10 cellular contexts compared by ENCODE assay signal in genomic region chrX:143634701-143635442, GRCh38. TPM values are rescaled to one million over a fixed set of nuclear protein-coding genes. Genes with fewer than 3 reads are reported as not detected.
DNase-seq lines count a peak whose midpoint lies in the region; ATAC-seq and TF ChIP-seq lines count a peak whose summit lies in the region.
"Had no signal": no experiment of that assay in that cellular context is flagged by ENCODE, and none has a peak within 500 bp of the region (broad histone marks: within the 10 kb centered on the region; RNA-seq: fewer than 3 reads in every experiment).

No MANE protein-coding gene starts in this region.

- H3K36me3 ChIP-seq in adipocyte (ENCODE audit: control insufficient read depth, insufficient read depth, low read length, severe bottlenecking), result no peaks in the 10 kb centered on the region
- no peaks in the 10 kb centered on the region for H3K36me3 ChIP-seq in hepatocyte (replicated peaks; ENCODE audit: insufficient read depth, low read depth)
- no peaks in the 10 kb centered on the region for H3K36me3 ChIP-seq in psoas muscle (ENCODE audit: insufficient read depth in 1 of 2, low read depth in 1 of 2)

- no peak for TF ChIP-seq CTCF in hepatocyte (IDR thresholded peaks at IDR 0.05; ENCODE audit: poor library complexity)
- TF ChIP-seq CTCF in psoas muscle (IDR thresholded peaks at IDR 0.05), result no peak
- TF ChIP-seq CTCF in GM13976 (IDR thresholded peaks at IDR 0.05; ENCODE audit: borderline replicate concordance, control extremely low read depth, extremely low read depth, insufficient read depth, missing control alignments), result no peak

- no peaks in the 10 kb centered on the region for H4K20me1 ChIP-seq in hepatocyte (ENCODE audit: insufficient read depth, poor library complexity, severe bottlenecking)

- H3K9me3 ChIP-seq in adipocyte (ENCODE audit: control insufficient read depth, low read length) (no peaks in the 10 kb centered on the region), hepatocyte (ENCODE audit: low read depth) (no peaks in the 10 kb centered on the region), psoas muscle (no peaks in the 10 kb centered on the region)

- peak overlapping the region; percentile 40 for H2AFZ ChIP-seq in hepatocyte

- peaks cover 5% of the 10 kb centered on the region for H3K4me1 ChIP-seq in adipocyte (ENCODE audit: control insufficient read depth, insufficient read depth, low read length)
- no peaks in the 10 kb centered on the region for H3K4me1 ChIP-seq in hepatocyte (ENCODE audit: insufficient read depth)
- H3K4me1 ChIP-seq in psoas muscle, result no peaks in the 10 kb centered on the region

- no peaks in the 10 kb centered on the region for H3K79me2 ChIP-seq in hepatocyte

- peak; percentile 56 to 67 (median 65) for ATAC-seq in psoas muscle
- ATAC-seq in HG03280 (IDR thresholded peaks at IDR 0.05; ENCODE audit: unreplicated experiment), result no peak
- ATAC-seq in HG02798 (IDR thresholded peaks at IDR 0.05; ENCODE audit: poor library complexity, unreplicated experiment), result no peak
- ATAC-seq: effector memory CD8-positive, alpha-beta T cell had no signal

- H3K4me3 ChIP-seq in adipocyte (ENCODE audit: low read length) (peak overlapping the region; percentile 76), hepatocyte (peak overlapping the region; percentile 45), psoas muscle (peak overlapping the region; percentile 64)

- intact Hi-C loops in psoas muscle (cut with DNase I), result no loop called here

- peak overlapping the region; percentile 86 for H3K4me2 ChIP-seq in hepatocyte

- peak overlapping the region; percentile 54 for H3K9ac ChIP-seq in adipocyte (ENCODE audit: low read length)

- H3K27ac ChIP-seq in hepatocyte, result no peak overlapping the region
- H3K27ac ChIP-seq in psoas muscle, result peak overlapping the region; percentile 68

- H3K27me3 ChIP-seq in adipocyte (replicated peaks; ENCODE audit: control insufficient read depth, insufficient read depth, low read length) (no peaks in the 10 kb centered on the region), hepatocyte (no peaks in the 10 kb centered on the region), psoas muscle (ENCODE audit: insufficient read depth in 3 of 3, low read length in 2 of 3) (peaks cover 2 to 19% (median 2%) of the 10 kb centered on the region in 3 donors)

- in situ Hi-C loops in GM13976 (cut with MboI; ENCODE audit: low sequenced_read_pairs, unreplicated experiment), result no loop called here

- WGBS in hepatocyte (ENCODE audit: low lambda C conversion rate, missing lambda C conversion rate), result 57% methylated on average over 51 of the region's 66 CpGs
- 2 to 40% (median 2%) methylated on average over 10 to 65 of the region's 66 CpGs for WGBS in psoas muscle, 3 donors

- no peaks in the 10 kb centered on the region for H3K9me2 ChIP-seq in hepatocyte (replicated peaks; ENCODE audit: insufficient read depth)

- peak; percentile 12 for DNase-seq in ELF-1 (ENCODE audit: low read depth, low spot score)
- DNase-seq in adipocyte (ENCODE audit: low read depth), result no peak
- peak; percentile 49 for DNase-seq in hepatocyte (ENCODE audit: low spot score)
- DNase-seq in psoas muscle, result no peak
- no peak for DNase-seq in activated gamma-delta T cell (lab: John Stamatoyannopoulos, UW)
- DNase-seq in GM13976 (ENCODE audit: low spot score), result no peak
- DNase-seq: activated CD4-positive, alpha-beta memory T cell treated with anti-CD3 and anti-CD28 coated beads, Interleukin-2, amount 10 ng/mL, durations not matched to agents 7 days and 5 days; effector memory CD8-positive, alpha-beta T cell had no signal

RNA-seq across cellular contexts. Expression of gene SLITRK4, which starts 1.0 kb away (rescaled TPM):
- total RNA-seq in hepatocyte (15.2 and 17.0 TPM in 2 replicates), psoas muscle (10 to 100 TPM; 12.9 to 39.2 (median 14.3) TPM)
- polyA plus RNA-seq in hepatocyte (6.2 and 11.1 TPM in 2 replicates), psoas muscle (10 to 100 TPM in 1 of 3 donors, 1 to 10 TPM in 1, under 1 TPM in 1; 0.13 to 31.5 (median 8.6) TPM)
- total RNA-seq: activated CD4-positive, alpha-beta memory T cell treated with anti-CD3 and anti-CD28 coated beads, Interleukin-2, amount 10 ng/mL, durations not matched to agents 7 days and 5 days had no signal

Comparison
In these comparisons a context has a peak if more than half of its experiments do, and no peak if none do; other contexts are left out.
1. DNase-seq: peak in ELF-1 (single experiment) and hepatocyte (single experiment); none in adipocyte (single experiment), psoas muscle (0 of 2), activated gamma-delta T cell (single experiment) and GM13976 (single experiment).
2. ATAC-seq: peak in psoas muscle (4 of 4); none in HG03280 (single experiment) and HG02798 (single experiment).
3. Peak in every context shown above with its lines, with median percentiles within 50 percentile points of each other: H3K4me3 ChIP-seq.